ENCODE assay signal across 7 cellular contexts in the genomic region with DNA sequence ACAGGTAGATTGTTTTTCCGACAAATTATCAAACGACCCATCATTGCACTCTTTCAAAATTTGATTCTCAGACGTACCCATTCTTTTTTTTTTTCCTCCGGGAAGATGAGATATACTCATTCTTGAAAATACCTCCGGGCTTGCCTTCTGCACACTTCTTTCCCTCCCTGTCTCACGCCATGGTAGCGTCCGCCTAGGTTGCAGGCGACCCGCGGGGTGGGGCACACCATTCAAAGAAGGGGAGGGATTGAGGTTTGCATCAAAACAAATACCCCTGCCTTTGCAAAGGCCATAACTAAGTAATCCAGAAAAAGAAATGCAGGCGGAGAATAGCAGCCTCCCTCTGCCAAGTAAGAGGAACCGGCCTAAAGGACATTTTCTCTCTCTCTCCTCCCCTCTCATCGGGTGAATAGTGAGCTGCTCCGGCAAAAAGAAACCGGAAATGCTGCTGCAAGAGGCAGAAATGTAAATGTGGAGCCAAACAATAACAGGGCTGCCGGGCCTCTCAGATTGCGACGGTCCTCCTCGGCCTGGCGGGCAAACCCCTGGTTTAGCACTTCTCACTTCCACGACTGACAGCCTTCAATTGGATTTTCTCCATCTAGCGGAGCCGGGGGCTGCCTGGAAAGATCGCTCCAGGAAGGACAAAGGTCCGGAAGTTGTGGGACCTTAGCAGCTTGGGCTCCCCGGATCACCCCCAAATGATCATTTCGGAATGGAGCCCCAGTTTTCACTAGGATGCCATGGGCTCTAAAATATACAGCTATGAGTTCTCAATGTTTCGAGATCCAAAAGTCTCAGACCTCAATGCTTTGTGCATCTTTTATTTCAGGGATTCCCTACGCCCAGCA. TPM values are rescaled to one million over a fixed set of nuclear protein-coding genes. Genes with fewer than 3 reads are reported as not detected.
DNase-seq lines count a peak whose midpoint lies in the region; ATAC-seq and TF ChIP-seq lines count a peak whose summit lies in the region.

No MANE protein-coding gene starts in this region.

- peak; percentile 96 for TF ChIP-seq POLR2A in GM18505 (IDR thresholded peaks at IDR 0.05; ENCODE audit: borderline replicate concordance, extremely low read depth, insufficient read depth, insufficient read length)

- DNase-seq in NCI-H2029 treated with DMSO at 0.1 percent for 48 hours (lab: John Stamatoyannopoulos, UW) = peak; percentile 42
- DNase-seq in UCSD-AML1 (lab: John Stamatoyannopoulos, UW; ENCODE audit: unreplicated experiment) = peak; percentile 83

- H3K4me3 Mint-ChIP-seq in brain = peak overlapping the region; percentile 91 to 98 (median 96)

- H3K9me3 Mint-ChIP-seq in brain = peaks cover 0 to 4% (median 0%) of the 10 kb centered on the region in 5 experiments

- peak overlapping the region; percentile 100 for H3K27ac Mint-ChIP-seq in brain

- H3K27me3 Mint-ChIP-seq in brain = peaks cover 24% of the 10 kb centered on the region

- H3K4me1 Mint-ChIP-seq in brain = peaks cover 39% of the 10 kb centered on the region

- no peak for TF ChIP-seq CTCF in brain (conservative IDR thresholded peaks at IDR 0.05)

- peak overlapping the region; percentile 81 to 99 (median 95) for H3K27ac ChIP-seq in skin epidermis

- H3K36me3 Mint-ChIP-seq in brain = peaks cover 15% of the 10 kb centered on the region

- peak; percentile 38 for ATAC-seq in GM18505 (IDR thresholded peaks at IDR 0.05; ENCODE audit: unreplicated experiment)
- ATAC-seq in HG02973 (IDR thresholded peaks at IDR 0.05; ENCODE audit: unreplicated experiment) = peak; percentile 38

- H3K4me3 ChIP-seq in iPS-18c (ENCODE audit: insufficient read depth, low read depth, low read length) = peak overlapping the region; percentile 72
- H3K4me3 ChIP-seq in skin epidermis = peak overlapping the region; percentile 72 to 96 (median 90)

- H3K9me3 ChIP-seq in iPS-18c (ENCODE audit: control insufficient read depth, insufficient read depth, low read length) = no peaks in the 10 kb centered on the region

RNA-seq across cellular contexts. Expression of a gene that starts 0.8 kb away (rescaled TPM):
- polyA plus RNA-seq in brain (ENCODE audit: insufficient read depth, low read depth, low replicate concordance) = 58.4 TPM

RNA-seq across cellular contexts. Expression of a gene that starts 1.8 kb away (rescaled TPM):
- polyA plus RNA-seq in brain (ENCODE audit: insufficient read depth, low read depth, low replicate concordance) = 42.0 TPM

RNA-seq across cellular contexts. Expression of a gene that starts 18.6 kb away (rescaled TPM):
- 54.0 TPM for polyA plus RNA-seq in brain (ENCODE audit: insufficient read depth, low read depth, low replicate concordance)

RNA-seq across cellular contexts. Expression of a gene that starts 31.1 kb away (rescaled TPM):
- 3.8 TPM for polyA plus RNA-seq in brain (ENCODE audit: insufficient read depth, low read depth, low replicate concordance)

RNA-seq across cellular contexts. Expression of a gene that starts 35.7 kb away (rescaled TPM):
- polyA plus RNA-seq in brain (ENCODE audit: insufficient read depth, low read depth, low replicate concordance) = 149 TPM

Comparison
In these comparisons a context has a peak if more than half of its experiments do, and no peak if none do; other contexts are left out.
1. Peak in every context shown above with its lines: DNase-seq, ATAC-seq, H3K4me3 ChIP-seq and H3K27ac ChIP-seq.